ENCODE assay signal across 22 cellular contexts in genomic region chr2:40168032-40168431, GRCh38.
A peak's percentile ranks its signal among the peaks of the same experiment; 100 is the strongest.
DNase-seq lines count a peak whose midpoint lies in the region; ATAC-seq, FAIRE-seq and TF ChIP-seq lines count a peak whose summit lies in the region.
"Had no signal": no experiment of that assay in that cellular context is flagged by ENCODE, and none has a peak within 500 bp of the region (broad histone marks: within the 10 kb centered on the region; RNA-seq: fewer than 3 reads in every experiment).

No MANE protein-coding gene starts in this region.

- no peak overlapping the region for H3K9ac ChIP-seq in keratinocyte (ENCODE audit: control insufficient read depth, extremely low read depth, insufficient read depth, low read length)

- dilution Hi-C loops in keratinocyte (cut with MboI; ENCODE audit: extremely low pct_ligation_motif_present, low sequenced_read_pairs), result no loop called here

- H3K4me3 ChIP-seq in PC-9 (no peak overlapping the region), keratinocyte (ENCODE audit: control insufficient read depth in 2 of 3, extremely low read depth in 1 of 3, insufficient read depth in 2 of 3, low read depth in 1 of 3, low read length in 3 of 3) (no peak overlapping the region), small intestine (ENCODE audit: low read depth in 1 of 2, low read length in 2 of 2) (no peak overlapping the region)
- H3K4me3 ChIP-seq: GM23338, K562, left ventricle myocardium inferior had no signal

- H3K79me2 ChIP-seq in PC-9 (ENCODE audit: low read depth) (no peaks in the 10 kb centered on the region), keratinocyte (ENCODE audit: control insufficient read depth, insufficient read depth, low read length) (no peaks in the 10 kb centered on the region)

- POLR2A ChIA-PET in PC-9 (lab: Charles Lee; ENCODE audit: unreplicated experiment), result interaction anchor here (0.6 kb wide), 1 partner anchor 17 kb away, joined by 3 read pairs; no protein-coding TSS in a partner anchor
- POLR2A ChIA-PET in MCF 10A (lab: Yijun Ruan, JAX), result interaction anchor here (0.6 kb wide), 1 partner anchor 894 kb away, joined by 3 read pairs; no protein-coding TSS in a partner anchor

- H3K9me3 Mint-ChIP-seq in MCF 10A (ENCODE audit: unreplicated experiment), result no peaks in the 10 kb centered on the region
- H3K9me3 Mint-ChIP-seq: endodermal cell, GM23338 had no signal

- H4K20me1 ChIP-seq in PC-9 (ENCODE audit: insufficient read depth), result no peaks in the 10 kb centered on the region
- H4K20me1 ChIP-seq in keratinocyte (ENCODE audit: control insufficient read depth, extremely low read depth, insufficient read depth, low read length), result no peaks in the 10 kb centered on the region

- peak; percentile 34 for FAIRE-seq in keratinocyte (lab: Jason Lieb, UNC)
- FAIRE-seq in small intestine (lab: Jason Lieb, UNC), result no peak
- FAIRE-seq: K562 had no signal

- no peak overlapping the region for H2AFZ ChIP-seq in PC-9
- no peak overlapping the region for H2AFZ ChIP-seq in keratinocyte (ENCODE audit: control insufficient read depth, low read length)
- H2AFZ ChIP-seq: GM23338 had no signal

- intact Hi-C loops in PC-9 (cut with micrococcal nuclease; ENCODE audit: unreplicated experiment), result loop anchor here (5.0 kb wide), 1 partner anchor 66 kb away; no protein-coding TSS in a partner anchor
- intact Hi-C loops in MCF 10A (cut with micrococcal nuclease), result no loop called here

- H3K4me2 ChIP-seq in PC-9, result peak overlapping the region; percentile 16; the same call in 1 of the 2 replicates
- H3K4me2 ChIP-seq in keratinocyte (ENCODE audit: control insufficient read depth, extremely low read depth, insufficient read depth, low read depth, low read length), result no peak overlapping the region
- H3K4me2 ChIP-seq: GM23338 had no signal

- TF ChIP-seq CTCF in PC-9 (conservative IDR thresholded peaks at IDR 0.05) (no peak), keratinocyte (optimal IDR thresholded peaks at IDR 0.05 in 1 of 3, IDR thresholded peaks at IDR 0.05 in 1 of 3, conservative IDR thresholded peaks at IDR 0.05 in 1 of 3; ENCODE audit: extremely low read depth in 1 of 3, insufficient read depth in 2 of 3, low read length in 3 of 3) (no peak), MCF 10A (IDR thresholded peaks at IDR 0.05; ENCODE audit: unreplicated experiment) (no peak)

- H3K9me2 ChIP-seq in PC-9 (ENCODE audit: insufficient read depth), result no peaks in the 10 kb centered on the region

- ATAC-seq in HG03520 (IDR thresholded peaks at IDR 0.05; ENCODE audit: unreplicated experiment), result no peak
- ATAC-seq: foreskin keratinocyte; GM23338; K562; naive thymus-derived CD4-positive, alpha-beta T cell had no signal

- H3K27ac ChIP-seq in PC-9 (no peak overlapping the region), keratinocyte (ENCODE audit: control insufficient read depth, insufficient read depth, low read length) (no peak overlapping the region), small intestine (ENCODE audit: low read depth in 1 of 2, low read length in 1 of 2) (no peak overlapping the region)
- H3K27ac ChIP-seq: foreskin keratinocyte, left ventricle myocardium inferior had no signal

- no peaks in the 10 kb centered on the region for H3K36me3 ChIP-seq in PC-9 (ENCODE audit: low read depth)
- H3K36me3 ChIP-seq in keratinocyte (ENCODE audit: control insufficient read depth in 2 of 2, extremely low read depth in 1 of 2, insufficient read depth in 2 of 2, low read length in 2 of 2), result no peaks in the 10 kb centered on the region
- no peaks in the 10 kb centered on the region for H3K36me3 ChIP-seq in small intestine (ENCODE audit: control insufficient read depth in 2 of 2, insufficient read depth in 2 of 2, low read length in 2 of 2)

- H3K27me3 ChIP-seq in PC-9 (ENCODE audit: insufficient read depth, low read depth) (no peaks in the 10 kb centered on the region), keratinocyte (ENCODE audit: control insufficient read depth, extremely low read depth, insufficient read depth, low read length) (no peaks in the 10 kb centered on the region), small intestine (ENCODE audit: control insufficient read depth in 2 of 2, insufficient read depth in 2 of 2, low read length in 2 of 2) (no peaks in the 10 kb centered on the region)
- H3K27me3 ChIP-seq: foreskin keratinocyte had no signal

- DNase-seq in NOMO-1 treated with DMSO at 0.1 percent for 48 hours (lab: John Stamatoyannopoulos, UW; ENCODE audit: unreplicated experiment) (peak; percentile 11), NOMO-1 treated with dmso at 0.1 percent for 144 hours (lab: John Stamatoyannopoulos, UW; ENCODE audit: unreplicated experiment) (no peak), PC-9 (peak; percentile 49 to 55), keratinocyte (ENCODE audit: low read depth, low spot score) (no peak), small intestine (peak; percentile 87), MCF 10A (ENCODE audit: unreplicated experiment) (no peak), anterior cingulate cortex (lab: John Stamatoyannopoulos, UW) (no peak)
- DNase-seq: 8988T; activated CD4-positive, CD25-positive, alpha-beta regulatory T cell treated with anti-CD3 and anti-CD28 coated beads, Interleukin-2, amount 50 U/mL, for 72 hours; activated effector memory CD4-positive, alpha-beta T cell treated with anti-CD3 and anti-CD28 coated beads, Interleukin-2, amount 50 U/mL, for 16 hours; amygdala; DMS 273 treated with DMSO at 0.1 percent for 48 hours; endodermal cell; foreskin keratinocyte; left ventricle myocardium inferior; naive thymus-derived CD4-positive, alpha-beta T cell; NCI-H1436 treated with DMSO at 0.1 percent for 48 hours; NCI-H2227 treated with DMSO at 0.1 percent for 48 hours had no signal

- WGBS in small intestine, 3 donors, result 20 to 55% (median 23%) methylated on average over 4 of the region's 4 CpGs

- CTCF ChIA-PET in PC-9 (lab: Charles Lee), result interaction anchor here (0.6 kb wide), 1 partner anchor 592 kb away, joined by 3 read pairs; no protein-coding TSS in a partner anchor
- CTCF ChIA-PET in MCF 10A (lab: Yijun Ruan, JAX), result no interaction called here

- H3K4me1 ChIP-seq in PC-9 (replicated peaks; ENCODE audit: insufficient read depth) (0 out of 2 replicates have a peak, but pooled peaks cover 8% of the 10 kb centered on the region), keratinocyte (ENCODE audit: control insufficient read depth, extremely low read depth, insufficient read depth, low read length) (no peaks in the 10 kb centered on the region), small intestine (ENCODE audit: control insufficient read depth in 2 of 2, insufficient read depth in 1 of 2, low read depth in 1 of 2, low read length in 1 of 2) (peaks cover 0 to 7% of the 10 kb centered on the region in 2 donors)
- H3K4me1 ChIP-seq: foreskin keratinocyte had no signal

- H3K36me3 Mint-ChIP-seq in MCF 10A (ENCODE audit: insufficient read depth, unreplicated experiment), result no peaks in the 10 kb centered on the region

- BruUV-seq in PC-9 (replicated peaks; lab: Mats Ljungman, UMichigan) (no TSS peak), MCF 10A (replicated peaks; lab: Mats Ljungman, UMichigan) (no TSS peak)

- no peaks in the 10 kb centered on the region for H3F3A ChIP-seq in PC-9 (ENCODE audit: insufficient read depth, low read depth)

- H3K4me1 Mint-ChIP-seq in MCF 10A (ENCODE audit: insufficient read depth, unreplicated experiment), result no peaks in the 10 kb centered on the region
- H3K4me1 Mint-ChIP-seq: GM23338 had no signal

- no peaks in the 10 kb centered on the region for H3K27me3 Mint-ChIP-seq in MCF 10A (ENCODE audit: insufficient read depth, unreplicated experiment)
- H3K27me3 Mint-ChIP-seq: naive thymus-derived CD4-positive, alpha-beta T cell; progenitor cell of endocrine pancreas had no signal

- no peak overlapping the region for H3K4me3 Mint-ChIP-seq in MCF 10A (ENCODE audit: unreplicated experiment)
- H3K4me3 Mint-ChIP-seq: endodermal cell; GM23338; naive thymus-derived CD4-positive, alpha-beta T cell had no signal

- no peak overlapping the region for H3K27ac Mint-ChIP-seq in MCF 10A (ENCODE audit: low read depth, unreplicated experiment)
- H3K27ac Mint-ChIP-seq: endodermal cell; GM23338; naive thymus-derived CD4-positive, alpha-beta T cell; progenitor cell of endocrine pancreas had no signal

- H3K9me3 ChIP-seq in PC-9 (ENCODE audit: insufficient read depth, low read depth) (no peaks in the 10 kb centered on the region), keratinocyte (ENCODE audit: control insufficient read depth, low read depth, low read length) (no peaks in the 10 kb centered on the region), small intestine (ENCODE audit: control insufficient read depth, low read depth) (no peaks in the 10 kb centered on the region)
- H3K9me3 ChIP-seq: left ventricle myocardium inferior had no signal

- H3K9me1 ChIP-seq in keratinocyte (ENCODE audit: control insufficient read depth, extremely low read depth, insufficient read depth, low read length), result no peaks in the 10 kb centered on the region

Comparison
In these comparisons a context has a peak if more than half of its experiments do, and no peak if none do; other contexts are left out.
1. DNase-seq: peak in NOMO-1 treated with DMSO at 0.1 percent for 48 hours (single experiment), PC-9 (2 of 2) and small intestine (single experiment); none in NOMO-1 treated with dmso at 0.1 percent for 144 hours (single experiment), keratinocyte (single experiment), MCF 10A (single experiment) and anterior cingulate cortex (0 of 58).